In genomic region chr11:8802263-8802662, GRCh38 we compare ENCODE assay signal across 20 cellular contexts.
"Had no signal": no experiment of that assay in that cellular context is flagged by ENCODE, and none has a peak within 500 bp of the region (broad histone marks: within the 10 kb centered on the region; RNA-seq: fewer than 3 reads in every experiment).

No MANE protein-coding gene starts in this region.

- H3K36me3 ChIP-seq: cardiac muscle cell had no signal

- DNase-seq: activated CD4-positive, alpha-beta T cell treated with anti-CD3 and anti-CD28 coated beads, Interleukin-2, amount 10 ng/mL, durations not matched to agents 24 days and 14 days; activated CD8-positive, alpha-beta T cell treated with anti-CD3 and anti-CD28 coated beads for 36 hours; activated naive CD4-positive, alpha-beta T cell; activated naive CD8-positive, alpha-beta T cell treated with anti-CD3 and anti-CD28 coated beads for 36 hours; activated T-cell treated with anti-CD3 and anti-CD28 coated beads, Interleukin-2, amount 50 U/mL, for 1 hour; amygdala; dermis blood vessel endothelial cell; effector memory CD4-positive, alpha-beta T cell; foreskin keratinocyte; occipital lobe; posterior cingulate gyrus; stimulated activated CD4-positive, alpha-beta T cell treated with anti-CD3 and anti-CD28 coated beads, Interleukin-15, amount 100 ng/mL, for 24 hours; stimulated activated CD4-positive, alpha-beta T cell treated with anti-CD3 and anti-CD28 coated beads, Interleukin-2, amount 100 ng/mL, for 48 hours; T1000 had no signal

- H3K27me3 ChIP-seq: cardiac muscle cell, foreskin keratinocyte had no signal

- H3K9me3 Mint-ChIP-seq: activated CD4-positive, alpha-beta T cell treated with anti-CD3 and anti-CD28 coated beads, Interleukin-2, amount 10 ng/mL, durations not matched to agents 24 days and 14 days; activated CD8-positive, alpha-beta T cell treated with anti-CD3 and anti-CD28 coated beads for 36 hours; activated naive CD8-positive, alpha-beta T cell treated with anti-CD3 and anti-CD28 coated beads for 36 hours; activated T-helper 17 cell treated with anti-CD3 and anti-CD28 coated beads, Interleukin-2, amount 50 U/mL, for 72 hours; nephron; stimulated activated naive CD8-positive, alpha-beta T cell treated with anti-CD3 and anti-CD28 coated beads, Interleukin-15, Interleukin-2, amounts not matched to agents 100 ng/mL and 50 ng/mL, for 24 hours; type B pancreatic cell had no signal

- H3K36me3 Mint-ChIP-seq: activated naive CD8-positive, alpha-beta T cell treated with anti-CD3 and anti-CD28 coated beads for 36 hours had no signal

- H3K4me3 Mint-ChIP-seq: activated CD4-positive, alpha-beta T cell treated with anti-CD3 and anti-CD28 coated beads, Interleukin-2, amount 10 ng/mL, durations not matched to agents 24 days and 14 days; activated CD8-positive, alpha-beta T cell treated with anti-CD3 and anti-CD28 coated beads for 36 hours; activated naive CD8-positive, alpha-beta T cell treated with anti-CD3 and anti-CD28 coated beads for 36 hours; activated T-helper 17 cell treated with anti-CD3 and anti-CD28 coated beads, Interleukin-2, amount 50 U/mL, for 72 hours; nephron; stimulated activated naive CD8-positive, alpha-beta T cell treated with anti-CD3 and anti-CD28 coated beads, Interleukin-15, Interleukin-2, amounts not matched to agents 100 ng/mL and 50 ng/mL, for 24 hours; type B pancreatic cell had no signal

- H3K27ac ChIP-seq: foreskin keratinocyte had no signal

- H3K4me3 ChIP-seq: cardiac muscle cell, lung had no signal

- ATAC-seq: activated CD8-positive, alpha-beta T cell treated with anti-CD3 and anti-CD28 coated beads for 36 hours; activated T-helper 17 cell treated with anti-CD3 and anti-CD28 coated beads, Interleukin-2, amount 50 U/mL, for 72 hours; foreskin keratinocyte had no signal

- H3K27ac Mint-ChIP-seq: activated CD4-positive, alpha-beta T cell treated with anti-CD3 and anti-CD28 coated beads, Interleukin-2, amount 10 ng/mL, durations not matched to agents 24 days and 14 days; activated CD8-positive, alpha-beta T cell treated with anti-CD3 and anti-CD28 coated beads for 36 hours; activated naive CD8-positive, alpha-beta T cell treated with anti-CD3 and anti-CD28 coated beads for 36 hours; activated T-helper 17 cell treated with anti-CD3 and anti-CD28 coated beads, Interleukin-2, amount 50 U/mL, for 72 hours; nephron; stimulated activated naive CD8-positive, alpha-beta T cell treated with anti-CD3 and anti-CD28 coated beads, Interleukin-15, Interleukin-2, amounts not matched to agents 100 ng/mL and 50 ng/mL, for 24 hours; type B pancreatic cell had no signal

- H3K4me1 Mint-ChIP-seq: activated CD4-positive, alpha-beta T cell treated with anti-CD3 and anti-CD28 coated beads, Interleukin-2, amount 10 ng/mL, durations not matched to agents 24 days and 14 days; activated naive CD8-positive, alpha-beta T cell treated with anti-CD3 and anti-CD28 coated beads for 36 hours; activated T-helper 17 cell treated with anti-CD3 and anti-CD28 coated beads, Interleukin-2, amount 50 U/mL, for 72 hours had no signal

- H3K27me3 Mint-ChIP-seq: activated naive CD8-positive, alpha-beta T cell treated with anti-CD3 and anti-CD28 coated beads for 36 hours; type B pancreatic cell had no signal
